In genomic region chr11:17544181-17544622, GRCh38 we compare ENCODE assay signal across 7 cellular contexts. TPM values are rescaled to one million over a fixed set of nuclear protein-coding genes. Genes with fewer than 3 reads are reported as not detected.
DNase-seq lines count a peak whose midpoint lies in the region; ATAC-seq lines count a peak whose summit lies in the region.

TSS of gene USH1C (minus strand) at chr11:17544416. CDS start at chr11:17544307, 109 bp downstream.

- peaks cover 60% of the 10 kb centered on the region for H3K27me3 Mint-ChIP-seq in activated T-cell treated with anti-CD3 and anti-CD28 coated beads, Interleukin-2, amount 50 U/mL, for 72 hours (ENCODE audit: low read depth)

- H3K4me1 Mint-ChIP-seq in activated T-cell treated with anti-CD3 and anti-CD28 coated beads, Interleukin-2, amount 50 U/mL, for 72 hours (ENCODE audit: low read depth), result no peaks in the 10 kb centered on the region
- H3K4me1 Mint-ChIP-seq in stimulated activated effector memory CD8-positive, alpha-beta T cell treated with anti-CD3 and anti-CD28 coated beads, Interleukin-12 subunit alpha, Interleukin-12 subunit beta, amount 100 ng/mL, for 72 hours, result peaks cover 12% of the 10 kb centered on the region

- no peaks in the 10 kb centered on the region for H3K36me3 Mint-ChIP-seq in activated T-cell treated with anti-CD3 and anti-CD28 coated beads, Interleukin-2, amount 50 U/mL, for 72 hours (ENCODE audit: insufficient read depth in 2 of 2)
- no peaks in the 10 kb centered on the region for H3K36me3 Mint-ChIP-seq in stimulated activated effector memory CD8-positive, alpha-beta T cell treated with anti-CD3 and anti-CD28 coated beads, Interleukin-12 subunit alpha, Interleukin-12 subunit beta, amount 100 ng/mL, for 72 hours

- peak; percentile 71 to 86 for ATAC-seq in activated T-cell treated with anti-CD3 and anti-CD28 coated beads, Interleukin-2, amount 50 U/mL, for 72 hours (replicated peaks in 1 of 2)
- ATAC-seq in stimulated activated effector memory CD8-positive, alpha-beta T cell treated with anti-CD3 and anti-CD28 coated beads, Interleukin-12 subunit alpha, Interleukin-12 subunit beta, amount 100 ng/mL, for 72 hours, result peak; percentile 44
- ATAC-seq in HG03571 (IDR thresholded peaks at IDR 0.05; ENCODE audit: unreplicated experiment), result no peak

- H3K9me3 Mint-ChIP-seq in activated T-cell treated with anti-CD3 and anti-CD28 coated beads, Interleukin-2, amount 50 U/mL, for 72 hours, result no peaks in the 10 kb centered on the region
- no peaks in the 10 kb centered on the region for H3K9me3 Mint-ChIP-seq in stimulated activated effector memory CD8-positive, alpha-beta T cell treated with anti-CD3 and anti-CD28 coated beads, Interleukin-12 subunit alpha, Interleukin-12 subunit beta, amount 100 ng/mL, for 72 hours

- peak within 1 kb of the TSS; percentile 13 to 55 for H3K4me3 Mint-ChIP-seq in activated T-cell treated with anti-CD3 and anti-CD28 coated beads, Interleukin-2, amount 50 U/mL, for 72 hours
- peak within 1 kb of the TSS; percentile 1 for H3K4me3 Mint-ChIP-seq in stimulated activated effector memory CD8-positive, alpha-beta T cell treated with anti-CD3 and anti-CD28 coated beads, Interleukin-12 subunit alpha, Interleukin-12 subunit beta, amount 100 ng/mL, for 72 hours

- DNase-seq in NCI-H146 (lab: John Stamatoyannopoulos, UW) (peak; percentile 67), islet precursor cell (peak; percentile 78), MV-4-11 (lab: John Stamatoyannopoulos, UW) (no peak), NCI-H748 treated with DMSO at 0.1 percent for 48 hours (lab: John Stamatoyannopoulos, UW) (no peak)
- peak; percentile 33 to 49 for DNase-seq in activated T-cell treated with anti-CD3 and anti-CD28 coated beads, Interleukin-2, amount 50 U/mL, for 72 hours
- DNase-seq in stimulated activated effector memory CD8-positive, alpha-beta T cell treated with anti-CD3 and anti-CD28 coated beads, Interleukin-12 subunit alpha, Interleukin-12 subunit beta, amount 100 ng/mL, for 72 hours (ENCODE audit: low spot score in 2 of 2), result peak in 1 of 2 donors; percentile 20

- H3K27ac Mint-ChIP-seq in activated T-cell treated with anti-CD3 and anti-CD28 coated beads, Interleukin-2, amount 50 U/mL, for 72 hours, result no peak within 1 kb of the TSS
- H3K27ac Mint-ChIP-seq in stimulated activated effector memory CD8-positive, alpha-beta T cell treated with anti-CD3 and anti-CD28 coated beads, Interleukin-12 subunit alpha, Interleukin-12 subunit beta, amount 100 ng/mL, for 72 hours, result no peak within 1 kb of the TSS

RNA-seq across cellular contexts. Expression of gene USH1C, which starts in this region (rescaled TPM):
- total RNA-seq in activated T-cell treated with anti-CD3 and anti-CD28 coated beads, Interleukin-2, amount 50 U/mL, for 72 hours, result not detected

Comparison
In these comparisons a context has a peak if more than half of its experiments do, and no peak if none do; other contexts are left out.
1. Peak in DNase-seq and ATAC-seq in activated T-cell treated with anti-CD3 and anti-CD28 coated beads, Interleukin-2, amount 50 U/mL, for 72 hours; RNA of the gene not detected or under 1 TPM.
2. DNase-seq: peak in NCI-H146 (single experiment) and islet precursor cell (single experiment); none in MV-4-11 (single experiment) and NCI-H748 treated with DMSO at 0.1 percent for 48 hours (single experiment).